In genomic region chr10:52551036-52551435, GRCh38 we compare ENCODE assay signal across 28 cellular contexts.
"Had no signal": no experiment of that assay in that cellular context is flagged by ENCODE, and none has a peak within 500 bp of the region (broad histone marks: within the 10 kb centered on the region; RNA-seq: fewer than 3 reads in every experiment).

No MANE protein-coding gene starts in this region.

- H3K4me1 ChIP-seq: ascending aorta, esophagus squamous epithelium, foreskin keratinocyte, heart left ventricle, lower lobe of right lung, testis, transverse colon had no signal

- H3K36me3 ChIP-seq: ascending aorta, cardiac muscle cell, esophagus squamous epithelium, heart left ventricle, lower lobe of right lung, transverse colon had no signal

- H3K27me3 Mint-ChIP-seq: activated CD4-positive, alpha-beta memory T cell treated with anti-CD3 and anti-CD28 coated beads for 36 hours; activated CD4-positive, alpha-beta T cell treated with anti-CD3 and anti-CD28 coated beads, Interleukin-2, amount 10 ng/mL, durations not matched to agents 24 days and 14 days; activated naive CD4-positive, alpha-beta T cell treated with anti-CD3 and anti-CD28 coated beads, Interleukin-2, amount 10 ng/mL, durations not matched to agents 7 days and 5 days; activated naive CD8-positive, alpha-beta T cell treated with anti-CD3 and anti-CD28 coated beads, Interleukin-2, amount 10 ng/mL, durations not matched to agents 7 days and 5 days; activated T-cell treated with anti-CD3 and anti-CD28 coated beads, Interleukin-2, amount 50 U/mL, for 24 hours; brain had no signal

- H3K27ac Mint-ChIP-seq: activated CD4-positive, alpha-beta memory T cell treated with anti-CD3 and anti-CD28 coated beads for 36 hours; activated CD4-positive, alpha-beta T cell treated with anti-CD3 and anti-CD28 coated beads, Interleukin-2, amount 10 ng/mL, durations not matched to agents 24 days and 14 days; activated naive CD4-positive, alpha-beta T cell treated with anti-CD3 and anti-CD28 coated beads, Interleukin-2, amount 10 ng/mL, durations not matched to agents 7 days and 5 days; activated naive CD8-positive, alpha-beta T cell treated with anti-CD3 and anti-CD28 coated beads, Interleukin-2, amount 10 ng/mL, durations not matched to agents 7 days and 5 days; activated T-cell treated with anti-CD3 and anti-CD28 coated beads, Interleukin-2, amount 50 U/mL, for 24 hours; brain; natural killer cell; T-helper 2 cell treated with Interferon-gamma antibody and Interleukin-4, amounts not matched to agents 5 μg/mL and 100 μg/mL, for 36 hours had no signal

- H3K9me3 Mint-ChIP-seq: activated CD4-positive, alpha-beta T cell treated with anti-CD3 and anti-CD28 coated beads, Interleukin-2, amount 10 ng/mL, durations not matched to agents 24 days and 14 days had no signal

- H3K27ac ChIP-seq: ascending aorta, cardiac muscle cell, esophagus squamous epithelium, foreskin keratinocyte, heart left ventricle, lower lobe of right lung, testis, transverse colon, VCaP had no signal

- H3K9me3 ChIP-seq: ascending aorta, esophagus squamous epithelium, heart left ventricle, lower lobe of right lung, testis, transverse colon had no signal

- H3K4me1 Mint-ChIP-seq: activated CD4-positive, alpha-beta T cell treated with anti-CD3 and anti-CD28 coated beads, Interleukin-2, amount 10 ng/mL, durations not matched to agents 24 days and 14 days; activated naive CD4-positive, alpha-beta T cell treated with anti-CD3 and anti-CD28 coated beads, Interleukin-2, amount 10 ng/mL, durations not matched to agents 7 days and 5 days; activated naive CD8-positive, alpha-beta T cell treated with anti-CD3 and anti-CD28 coated beads, Interleukin-2, amount 10 ng/mL, durations not matched to agents 7 days and 5 days; brain; natural killer cell had no signal

- DNase-seq: activated CD4-positive, alpha-beta memory T cell treated with anti-CD3 and anti-CD28 coated beads for 36 hours; activated CD4-positive, alpha-beta T cell treated with anti-CD3 and anti-CD28 coated beads, Interleukin-2, amount 10 ng/mL, durations not matched to agents 24 days and 14 days; activated CD8-positive, alpha-beta memory T cell treated with anti-CD3 and anti-CD28 coated beads, Interleukin-2, amount 50 U/mL, for 4 hours; activated gamma-delta T cell; activated naive CD4-positive, alpha-beta T cell treated with anti-CD3 and anti-CD28 coated beads, Interleukin-2, amount 10 ng/mL, durations not matched to agents 7 days and 5 days; activated naive CD8-positive, alpha-beta T cell treated with anti-CD3 and anti-CD28 coated beads, Interleukin-2, amount 10 ng/mL, durations not matched to agents 7 days and 5 days; activated T-cell treated with anti-CD3 and anti-CD28 coated beads, Interleukin-2, amount 50 U/mL, for 24 hours; cortex of kidney; esophagus squamous epithelium; foreskin keratinocyte; heart left ventricle; kidney glomerular epithelial cell; lower lobe of right lung; mesenchymal stem cell; natural killer cell; posterior cingulate gyrus; right cardiac atrium; stimulated activated CD4-positive, alpha-beta T cell treated with anti-CD3 and anti-CD28 coated beads, Interleukin-2, amount 100 ng/mL, for 48 hours; stimulated activated naive CD4-positive, alpha-beta T cell treated with Interleukin-2 at 50 U/mL for 16 hours; T-helper 1 cell; testis; transverse colon had no signal

- H3K36me3 Mint-ChIP-seq: activated CD4-positive, alpha-beta memory T cell treated with anti-CD3 and anti-CD28 coated beads for 36 hours; activated naive CD4-positive, alpha-beta T cell treated with anti-CD3 and anti-CD28 coated beads, Interleukin-2, amount 10 ng/mL, durations not matched to agents 7 days and 5 days; activated naive CD8-positive, alpha-beta T cell treated with anti-CD3 and anti-CD28 coated beads, Interleukin-2, amount 10 ng/mL, durations not matched to agents 7 days and 5 days; brain; natural killer cell had no signal

- H3K4me3 ChIP-seq: ascending aorta, cardiac muscle cell, esophagus squamous epithelium, heart left ventricle, lower lobe of right lung, testis, transverse colon had no signal

- H3K4me3 Mint-ChIP-seq: activated CD4-positive, alpha-beta memory T cell treated with anti-CD3 and anti-CD28 coated beads for 36 hours; activated CD4-positive, alpha-beta T cell treated with anti-CD3 and anti-CD28 coated beads, Interleukin-2, amount 10 ng/mL, durations not matched to agents 24 days and 14 days; activated naive CD4-positive, alpha-beta T cell treated with anti-CD3 and anti-CD28 coated beads, Interleukin-2, amount 10 ng/mL, durations not matched to agents 7 days and 5 days; activated naive CD8-positive, alpha-beta T cell treated with anti-CD3 and anti-CD28 coated beads, Interleukin-2, amount 10 ng/mL, durations not matched to agents 7 days and 5 days; activated T-cell treated with anti-CD3 and anti-CD28 coated beads, Interleukin-2, amount 50 U/mL, for 24 hours; brain; natural killer cell; T-helper 2 cell treated with Interferon-gamma antibody and Interleukin-4, amounts not matched to agents 5 μg/mL and 100 μg/mL, for 36 hours had no signal

- FAIRE-seq: TTC549 had no signal

- H3K27me3 ChIP-seq: ascending aorta, cardiac muscle cell, esophagus squamous epithelium, foreskin keratinocyte, heart left ventricle, testis, transverse colon had no signal
